In the genomic region with DNA sequence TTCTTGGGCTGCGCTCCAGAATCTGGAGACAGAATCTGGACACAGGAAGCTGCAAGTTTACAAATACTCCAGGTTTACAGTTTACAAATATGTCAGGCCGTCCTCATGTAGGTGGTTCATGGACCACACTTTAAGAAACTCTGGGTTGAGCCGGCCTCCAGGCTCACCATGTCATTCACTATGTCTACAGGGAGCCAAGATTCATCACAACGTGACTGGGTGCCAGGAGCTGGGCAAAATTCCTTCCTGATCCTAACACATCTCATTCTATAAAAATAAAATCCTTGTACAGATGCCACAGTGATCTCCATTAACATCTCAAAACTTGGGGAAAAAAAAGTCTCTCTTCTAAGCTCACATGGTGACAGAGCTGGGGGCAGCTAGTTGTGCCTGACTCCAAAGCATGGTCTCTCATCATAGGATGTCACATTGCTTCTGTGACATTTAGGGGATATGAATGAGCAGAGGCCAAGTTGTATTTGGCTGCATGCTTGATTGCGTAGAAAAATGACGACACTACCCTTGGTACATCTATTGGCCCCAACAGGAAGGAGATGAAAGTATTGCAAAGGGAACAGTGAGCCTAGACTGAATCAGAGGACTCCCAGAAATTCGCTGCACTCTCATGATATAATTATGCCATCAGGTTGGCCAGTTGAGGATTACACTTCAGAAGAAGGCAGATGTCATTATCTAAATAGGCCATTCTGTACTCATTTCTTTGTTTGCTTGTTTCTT, we compare ENCODE assay signal across 25 cellular contexts. TPM values are rescaled to one million over a fixed set of nuclear protein-coding genes. Genes with fewer than 3 reads are reported as not detected.
DNase-seq lines count a peak whose midpoint lies in the region; ATAC-seq and TF ChIP-seq lines count a peak whose summit lies in the region.
"Had no signal": no experiment of that assay in that cellular context is flagged by ENCODE, and none has a peak within 500 bp of the region (broad histone marks: within the 10 kb centered on the region; RNA-seq: fewer than 3 reads in every experiment).

No MANE protein-coding gene starts in this region.

- peaks cover 0 to 1% (median 0%) of the 10 kb centered on the region in 3 donors for H3K27me3 Mint-ChIP-seq in CD14-positive monocyte (ENCODE audit: low read depth in 3 of 3)
- peaks cover 3% of the 10 kb centered on the region for H3K27me3 Mint-ChIP-seq in brain
- H3K27me3 Mint-ChIP-seq: activated naive CD8-positive, alpha-beta T cell treated with anti-CD3 and anti-CD28 coated beads for 36 hours; CD4-positive, CD25-positive, alpha-beta regulatory T cell; naive B cell had no signal

- H3K36me3 ChIP-seq in MG63 (no peaks in the 10 kb centered on the region), neutrophil (no peaks in the 10 kb centered on the region)
- H3K36me3 ChIP-seq: heart right ventricle, Peyer's patch, sigmoid colon had no signal

- no peak overlapping the region for H3K4me3 ChIP-seq in MG63
- no peak overlapping the region for H3K4me3 ChIP-seq in neutrophil (ENCODE audit: low read depth in 1 of 2, low read length in 1 of 2)
- H3K4me3 ChIP-seq: body of pancreas, heart right ventricle, Peyer's patch, sigmoid colon had no signal

- peaks cover 33 to 37% of the 10 kb centered on the region in 2 experiments for H3K4me1 ChIP-seq in neutrophil (ENCODE audit: control insufficient read depth in 1 of 2, insufficient read depth in 1 of 2, low read depth in 1 of 2, low read length in 1 of 2)

- H3K36me3 Mint-ChIP-seq in CD14-positive monocyte = peaks cover 0 to 16% of the 10 kb centered on the region in 2 donors
- H3K36me3 Mint-ChIP-seq in brain = peaks cover 5% of the 10 kb centered on the region
- H3K36me3 Mint-ChIP-seq: activated naive CD8-positive, alpha-beta T cell treated with anti-CD3 and anti-CD28 coated beads for 36 hours; naive B cell had no signal

- H3K4me3 Mint-ChIP-seq in CD14-positive monocyte (peak overlapping the region in 1 of 2 donors; percentile 19), brain (peak overlapping the region in 1 of 5 experiments; percentile 23)
- H3K4me3 Mint-ChIP-seq: activated naive CD8-positive, alpha-beta T cell treated with anti-CD3 and anti-CD28 coated beads for 36 hours; CD4-positive, CD25-positive, alpha-beta regulatory T cell had no signal

- H3K27ac ChIP-seq in neutrophil = peak overlapping the region; percentile 72
- H3K27ac ChIP-seq: body of pancreas, parathyroid adenoma, Peyer's patch, sigmoid colon, VCaP had no signal

- H3K27ac Mint-ChIP-seq in CD14-positive monocyte (peak overlapping the region; percentile 63 to 95 (median 88)), brain (peak overlapping the region; percentile 26 to 95 (median 64))
- H3K27ac Mint-ChIP-seq: activated naive CD8-positive, alpha-beta T cell treated with anti-CD3 and anti-CD28 coated beads for 36 hours; activated T-helper 2 cell treated with anti-CD3 and anti-CD28 coated beads, Interferon-gamma antibody, Interleukin-2, Interleukin-4, amounts not matched to agents 10 μg/mL and 5 μg/mL and 100 μg/mL, durations not matched to agents 14 hours and 24 hours and 36 hours had no signal

- H3K27me3 ChIP-seq in MG63 (no peaks in the 10 kb centered on the region), neutrophil (no peaks in the 10 kb centered on the region)
- H3K27me3 ChIP-seq: body of pancreas, heart right ventricle, Peyer's patch, sigmoid colon had no signal

- H3K9me3 Mint-ChIP-seq in CD14-positive monocyte (peaks cover 0 to 2% (median 0%) of the 10 kb centered on the region in 7 donors), brain (no peaks in the 10 kb centered on the region)
- H3K9me3 Mint-ChIP-seq: activated naive CD8-positive, alpha-beta T cell treated with anti-CD3 and anti-CD28 coated beads for 36 hours; activated T-helper 2 cell treated with anti-CD3 and anti-CD28 coated beads, Interferon-gamma antibody, Interleukin-2, Interleukin-4, amounts not matched to agents 10 μg/mL and 5 μg/mL and 100 μg/mL, durations not matched to agents 14 hours and 24 hours and 36 hours; naive B cell had no signal

- DNase-seq in CD14-positive monocyte (ENCODE audit: low spot score) (peak; percentile 65), MG63 (peak; percentile 79), NCI-H748 (lab: John Stamatoyannopoulos, UW; ENCODE audit: unreplicated experiment) (no peak), kidney tubule cell (ENCODE audit: low spot score) (no peak), amygdala (lab: John Stamatoyannopoulos, UW) (no peak)
- DNase-seq: activated naive CD8-positive, alpha-beta T cell treated with anti-CD3 and anti-CD28 coated beads for 36 hours; body of pancreas; CD4-positive, CD25-positive, alpha-beta regulatory T cell; heart right ventricle; KG1; left colon; mesenchymal stem cell; naive B cell; NCI-H2081; Peyer's patch; sigmoid colon; stimulated activated CD8-positive, alpha-beta memory T cell treated with anti-CD3 and anti-CD28 coated beads, Interleukin-4, amount 100 ng/mL, for 48 hours; T-helper 2 cell had no signal

- no peak for ATAC-seq in HG03108 (IDR thresholded peaks at IDR 0.05; ENCODE audit: unreplicated experiment)
- ATAC-seq: body of pancreas, HCT116, heart right ventricle, left colon had no signal

- no peaks in the 10 kb centered on the region for H3K9me3 ChIP-seq in MG63
- H3K9me3 ChIP-seq in neutrophil = no peaks in the 10 kb centered on the region
- H3K9me3 ChIP-seq: body of pancreas, heart right ventricle, Peyer's patch, sigmoid colon had no signal

- TF ChIP-seq CTCF in CD14-positive monocyte (IDR thresholded peaks at IDR 0.05) = no peak
- TF ChIP-seq CTCF in brain (conservative IDR thresholded peaks at IDR 0.05) = no peak
- no peak for TF ChIP-seq CTCF in neutrophil (IDR thresholded peaks at IDR 0.05)

- intact Hi-C loops in CD14-positive monocyte (cut with micrococcal nuclease) = no loop called here

- peaks cover 70% of the 10 kb centered on the region for H3K4me1 Mint-ChIP-seq in CD14-positive monocyte
- peaks cover 89% of the 10 kb centered on the region for H3K4me1 Mint-ChIP-seq in brain
- H3K4me1 Mint-ChIP-seq: activated naive CD8-positive, alpha-beta T cell treated with anti-CD3 and anti-CD28 coated beads for 36 hours had no signal

RNA-seq across cellular contexts. Expression of gene MTURN, which starts 35.8 kb away (rescaled TPM):
- polyA plus RNA-seq in CD14-positive monocyte = 1 to 10 TPM; 5.9 to 7.5 TPM
- 2.0 and 7.1 TPM in 2 replicates for total RNA-seq in MG63 (2014; rRNA removed; shearing (Covaris generic); ENCODE audit: low replicate concordance)
- polyA plus RNA-seq in brain (ENCODE audit: insufficient read depth, low read depth, low replicate concordance) = 450 TPM

Comparison
In these comparisons a context has a peak if more than half of its experiments do, and no peak if none do; other contexts are left out.
1. DNase-seq: peak in CD14-positive monocyte (single experiment) and MG63 (single experiment); none in NCI-H748 (single experiment), kidney tubule cell (single experiment) and amygdala (0 of 56).
2. RNA of gene MTURN, which starts 35.8 kb away (polyA plus RNA-seq): 450 TPM in brain (single experiment); 5.9 to 7.5 TPM in CD14-positive monocyte; every median in the first group is over 10 times any median in the second.